Comparison of ENCODE assay signal across 8 cellular contexts in genomic region chr2:19900536-19901200, GRCh38. TPM values are rescaled to one million over a fixed set of nuclear protein-coding genes. Genes with fewer than 3 reads are reported as not detected.
DNase-seq lines count a peak whose midpoint lies in the region; ATAC-seq and TF ChIP-seq lines count a peak whose summit lies in the region.

No MANE protein-coding gene starts in this region.

- DNase-seq in NOMO-1 treated with DMSO at 0.1 percent for 48 hours (lab: John Stamatoyannopoulos, UW; ENCODE audit: unreplicated experiment) = peak; percentile 26
- DNase-seq in NOMO-1 treated with dmso at 0.1 percent for 144 hours (lab: John Stamatoyannopoulos, UW; ENCODE audit: unreplicated experiment) = no peak
- no peak for DNase-seq in LNCaP clone FGC (ENCODE audit: low read depth)
- peak; percentile 38 for DNase-seq in activated naive CD4-positive, alpha-beta T cell treated with anti-CD3 and anti-CD28 coated beads for 36 hours
- DNase-seq in right atrium auricular region (ENCODE audit: low spot score) = no peak
- DNase-seq in retinal pigment epithelial cell (ENCODE audit: low read depth) = no peak
- no peak for DNase-seq in UCSD-AML1 (lab: John Stamatoyannopoulos, UW; ENCODE audit: unreplicated experiment)

- no peaks in the 10 kb centered on the region for H3K9me3 ChIP-seq in right atrium auricular region

- intact Hi-C loops in activated naive CD4-positive, alpha-beta T cell treated with anti-CD3 and anti-CD28 coated beads for 36 hours (cut with micrococcal nuclease) = loop anchor here (1.0 to 5.0 kb wide), 9 partner anchors 31 to 1340 kb away; partner anchors contain the start of genes HS1BP3, LAPTM4A, RDH14 and WDR35

- H3K4me1 Mint-ChIP-seq in activated naive CD4-positive, alpha-beta T cell treated with anti-CD3 and anti-CD28 coated beads for 36 hours (ENCODE audit: low read depth) = peaks cover 48% of the 10 kb centered on the region

- peak overlapping the region; percentile 81 for H3K4me3 Mint-ChIP-seq in activated naive CD4-positive, alpha-beta T cell treated with anti-CD3 and anti-CD28 coated beads for 36 hours

- H3K27ac ChIP-seq in right atrium auricular region = peak overlapping the region; percentile 97

- H3K4me1 ChIP-seq in right atrium auricular region = peaks cover 0 to 51% of the 10 kb centered on the region in 2 donors

- H3K36me3 ChIP-seq in right atrium auricular region = no peaks in the 10 kb centered on the region

- no peaks in the 10 kb centered on the region for H3K27me3 ChIP-seq in right atrium auricular region

- H3K9me3 Mint-ChIP-seq in activated naive CD4-positive, alpha-beta T cell treated with anti-CD3 and anti-CD28 coated beads for 36 hours = peaks cover 3% of the 10 kb centered on the region

- CTCF ChIA-PET in activated naive CD4-positive, alpha-beta T cell treated with anti-CD3 and anti-CD28 coated beads for 36 hours (lab: Charles Lee) = no interaction called here

- H3K27me3 Mint-ChIP-seq in activated naive CD4-positive, alpha-beta T cell treated with anti-CD3 and anti-CD28 coated beads for 36 hours (ENCODE audit: low read depth) = peaks cover 6% of the 10 kb centered on the region

- H3K36me3 Mint-ChIP-seq in activated naive CD4-positive, alpha-beta T cell treated with anti-CD3 and anti-CD28 coated beads for 36 hours (ENCODE audit: low read depth) = peaks cover 1% of the 10 kb centered on the region

- ATAC-seq in HG02678 (IDR thresholded peaks at IDR 0.05; ENCODE audit: unreplicated experiment) = no peak

- H3K4me3 ChIP-seq in LNCaP clone FGC (ENCODE audit: low read depth, low read length) (peak overlapping the region; percentile 90), right atrium auricular region (peak overlapping the region; percentile 87 to 88), retinal pigment epithelial cell (ENCODE audit: low read length) (peak overlapping the region; percentile 72)

- TF ChIP-seq CTCF in LNCaP clone FGC (IDR thresholded peaks at IDR 0.05; ENCODE audit: control insufficient read depth, extremely low read depth, insufficient read depth) = no peak
- TF ChIP-seq CTCF in right atrium auricular region (IDR thresholded peaks at IDR 0.05) = no peak
- no peak for TF ChIP-seq CTCF in retinal pigment epithelial cell (conservative IDR thresholded peaks at IDR 0.05; ENCODE audit: low read depth, low read length)

- H3K27ac Mint-ChIP-seq in activated naive CD4-positive, alpha-beta T cell treated with anti-CD3 and anti-CD28 coated beads for 36 hours = peak overlapping the region; percentile 99

RNA-seq across cellular contexts. Expression of gene TTC32, which starts 1.1 kb away (rescaled TPM):
- total RNA-seq in activated naive CD4-positive, alpha-beta T cell treated with anti-CD3 and anti-CD28 coated beads for 36 hours = 10 to 100 TPM; 17.0 to 19.4 TPM
- total RNA-seq in right atrium auricular region = 1 to 10 TPM; 3.7 to 6.6 TPM

Comparison
In these comparisons a context has a peak if more than half of its experiments do, and no peak if none do; other contexts are left out.
1. DNase-seq: peak in NOMO-1 treated with DMSO at 0.1 percent for 48 hours (single experiment) and activated naive CD4-positive, alpha-beta T cell treated with anti-CD3 and anti-CD28 coated beads for 36 hours (single experiment); none in NOMO-1 treated with dmso at 0.1 percent for 144 hours (single experiment), LNCaP clone FGC (single experiment), right atrium auricular region (single experiment), retinal pigment epithelial cell (single experiment) and UCSD-AML1 (single experiment).
2. Peak in every context shown above with its lines, with median percentiles within 50 percentile points of each other: H3K4me3 ChIP-seq.